12 cellular contexts compared by ENCODE assay signal in the genomic region with DNA sequence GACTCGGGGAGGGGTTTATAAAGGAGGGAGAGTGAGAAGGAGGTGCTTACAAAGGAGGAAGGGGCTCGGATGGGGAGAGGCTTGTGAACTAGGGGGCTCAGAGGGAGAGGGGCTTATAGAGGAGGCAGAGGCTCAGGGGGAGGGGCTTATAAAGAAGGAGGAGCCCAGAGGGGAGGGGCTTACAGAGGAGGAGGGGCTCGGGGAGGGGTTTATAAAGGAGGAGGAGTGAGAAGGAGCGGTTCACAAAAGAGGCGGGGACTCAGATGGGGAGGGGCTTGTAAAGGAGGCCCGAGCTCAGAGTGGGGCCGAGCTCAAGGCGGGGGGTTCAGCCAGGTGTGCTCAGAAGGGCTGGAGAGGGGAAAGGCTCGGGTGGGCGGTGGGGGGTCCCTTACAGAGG. TPM values are rescaled to one million over a fixed set of nuclear protein-coding genes. Genes with fewer than 3 reads are reported as not detected.
DNase-seq lines count a peak whose midpoint lies in the region; TF ChIP-seq lines count a peak whose summit lies in the region.
"Had no signal": no experiment of that assay in that cellular context is flagged by ENCODE, and none has a peak within 500 bp of the region (broad histone marks: within the 10 kb centered on the region; RNA-seq: fewer than 3 reads in every experiment).

No MANE protein-coding gene starts in this region.

- H3K4me1 Mint-ChIP-seq in activated T-cell treated with anti-CD3 and anti-CD28 coated beads, Interleukin-2, amount 50 U/mL, for 24 hours (ENCODE audit: low read depth), result peaks cover 10% of the 10 kb centered on the region

- no peak overlapping the region for H3K4ac ChIP-seq in mesendoderm (ENCODE audit: low read depth, low read length)

- peaks cover 5% of the 10 kb centered on the region; the same call in 1 of the 2 replicates for H3K27me3 ChIP-seq in HUES64 (ENCODE audit: insufficient read depth, low read length)
- no peaks in the 10 kb centered on the region for H3K27me3 ChIP-seq in mesendoderm (ENCODE audit: insufficient read depth, low read length, poor library complexity)
- H3K27me3 ChIP-seq in uterus, result peaks cover 5 to 11% of the 10 kb centered on the region in 2 donors

- no peaks in the 10 kb centered on the region for H3K4me1 ChIP-seq in HUES64 (ENCODE audit: insufficient read depth, low read length)
- peaks cover 2% of the 10 kb centered on the region for H3K4me1 ChIP-seq in mesendoderm (ENCODE audit: control insufficient read depth, low read depth, low read length)
- H3K4me1 ChIP-seq in uterus, result no peaks in the 10 kb centered on the region

- no peaks in the 10 kb centered on the region for H3K9me3 Mint-ChIP-seq in activated T-cell treated with anti-CD3 and anti-CD28 coated beads, Interleukin-2, amount 50 U/mL, for 24 hours

- TF ChIP-seq CTCF in uterus (IDR thresholded peaks at IDR 0.05), result no peak

- no peak overlapping the region for H4K5ac ChIP-seq in mesendoderm (ENCODE audit: low read length)

- H3K27ac ChIP-seq in HUES64 (ENCODE audit: low read depth, low read length) (no peak overlapping the region), mesendoderm (ENCODE audit: low read depth, low read length) (no peak overlapping the region), uterus (no peak overlapping the region)
- H3K27ac ChIP-seq: 22Rv1, esophagus squamous epithelium had no signal

- H3K27me3 Mint-ChIP-seq in activated T-cell treated with anti-CD3 and anti-CD28 coated beads, Interleukin-2, amount 50 U/mL, for 24 hours, result no peaks in the 10 kb centered on the region

- H3K4me3 ChIP-seq in HUES64 (ENCODE audit: low read length) (peak overlapping the region; percentile 32; the same call in 1 of the 2 replicates), mesendoderm (ENCODE audit: low read length) (no peak overlapping the region), uterus (no peak overlapping the region)
- H3K4me3 ChIP-seq: esophagus squamous epithelium had no signal

- H4K8ac ChIP-seq in mesendoderm (ENCODE audit: low read depth, low read length), result no peak overlapping the region

- no peaks in the 10 kb centered on the region for H3K79me2 ChIP-seq in mesendoderm (ENCODE audit: control insufficient read depth, insufficient read depth, low read length)

- intact Hi-C loops in uterus (cut with DNase I; ENCODE audit: low total_unique reads), result no loop called here

- H3K36me3 ChIP-seq in HUES64 (ENCODE audit: insufficient read depth, low read length) (no peaks in the 10 kb centered on the region), mesendoderm (ENCODE audit: control insufficient read depth, insufficient read depth, low read length) (no peaks in the 10 kb centered on the region), uterus (no peaks in the 10 kb centered on the region)
- H3K36me3 ChIP-seq: esophagus squamous epithelium had no signal

- no peak overlapping the region for H3K23ac ChIP-seq in mesendoderm (ENCODE audit: low read length)

- H3K27ac Mint-ChIP-seq in activated T-cell treated with anti-CD3 and anti-CD28 coated beads, Interleukin-2, amount 50 U/mL, for 24 hours, result no peak overlapping the region

- H3K4me2 ChIP-seq in mesendoderm (ENCODE audit: low read length), result no peak overlapping the region

- no peak overlapping the region for H3K4me3 Mint-ChIP-seq in activated T-cell treated with anti-CD3 and anti-CD28 coated beads, Interleukin-2, amount 50 U/mL, for 24 hours

- H3K79me1 ChIP-seq in mesendoderm (ENCODE audit: low read length), result no peaks in the 10 kb centered on the region

- no peaks in the 10 kb centered on the region for H3K36me3 Mint-ChIP-seq in activated T-cell treated with anti-CD3 and anti-CD28 coated beads, Interleukin-2, amount 50 U/mL, for 24 hours (ENCODE audit: low read depth)

- no peak overlapping the region for H3K18ac ChIP-seq in mesendoderm (ENCODE audit: low read length)

- peak overlapping the region; percentile 3 for H3K56ac ChIP-seq in mesendoderm (ENCODE audit: low read length)

- H3K9ac ChIP-seq in HUES64 (ENCODE audit: low read depth, low read length) (no peak overlapping the region), mesendoderm (ENCODE audit: low read length) (no peak overlapping the region)

- H2BK15ac ChIP-seq in mesendoderm (replicated peaks; ENCODE audit: low read depth), result no peak overlapping the region

- H3K9me3 ChIP-seq in HUES64 (ENCODE audit: insufficient read depth, low read depth, low read length), result no peaks in the 10 kb centered on the region
- no peaks in the 10 kb centered on the region for H3K9me3 ChIP-seq in uterus
- H3K9me3 ChIP-seq: esophagus squamous epithelium had no signal

- TF ChIP-seq POLR2A in uterus (IDR thresholded peaks at IDR 0.05), result no peak

- no peak overlapping the region for H2AK5ac ChIP-seq in mesendoderm (ENCODE audit: low read length)

- H2BK5ac ChIP-seq in mesendoderm (ENCODE audit: low read length), result no peak overlapping the region

- no peak overlapping the region for H2BK120ac ChIP-seq in mesendoderm (ENCODE audit: low read depth, low read length)

- DNase-seq in DMS 273 (lab: John Stamatoyannopoulos, UW; ENCODE audit: unreplicated experiment) (peak; percentile 57), DMS 273 treated with DMSO at 0.1 percent for 48 hours (lab: John Stamatoyannopoulos, UW) (no peak), mesendoderm (peak; percentile 66), uterus (no peak), DMS79 treated with DMSO at 0.1 percent for 48 hours (lab: John Stamatoyannopoulos, UW) (no peak), pons (ENCODE audit: low spot score) (no peak)
- DNase-seq in activated T-cell treated with anti-CD3 and anti-CD28 coated beads, Interleukin-2, amount 50 U/mL, for 24 hours, result peak; percentile 35
- DNase-seq: esophagus squamous epithelium, midbrain had no signal

- 75% methylated on average over 10 of the region's 10 CpGs for WGBS in HUES64
- no CpG with 5 or more reads among the region's 10 CpGs for WGBS in mesendoderm (ENCODE audit: extremely low coverage, insufficient coverage, low lambda C conversion rate)

RNA-seq across cellular contexts. Expression of gene SMIM24, which starts 0.5 kb away (rescaled TPM):
- 1.1 TPM for polyA plus RNA-seq in HUES64 (2013, experiment 1 of 2)
- 4.8 TPM for polyA plus RNA-seq in HUES64 (2013, experiment 2 of 2)
- 6.4 TPM for polyA plus RNA-seq in mesendoderm (2013, experiment 1 of 2)
- 5.3 TPM for polyA plus RNA-seq in mesendoderm (2013, experiment 2 of 2)
- total RNA-seq in uterus, result under 1 TPM in 1 of 4 donors, not detected in 3; 0.97 TPM
- total RNA-seq: esophagus squamous epithelium had no signal

RNA-seq across cellular contexts. Expression of gene SMIM44, which starts 3.4 kb away (rescaled TPM):
- polyA plus RNA-seq in HUES64 (2013, experiment 1 of 2), result not detected
- polyA plus RNA-seq in HUES64 (2013, experiment 2 of 2), result not detected
- polyA plus RNA-seq in mesendoderm (2013, experiment 1 of 2), result not detected
- polyA plus RNA-seq in mesendoderm (2013, experiment 2 of 2), result not detected
- not detected for total RNA-seq in uterus
- total RNA-seq: esophagus squamous epithelium had no signal
- polyA plus RNA-seq: adipose tissue had no signal

RNA-seq across cellular contexts. Expression of gene DOHH, which starts 20.7 kb away (rescaled TPM):
- 14.1 TPM for polyA plus RNA-seq in HUES64 (2013, experiment 1 of 2)
- 11.2 TPM for polyA plus RNA-seq in HUES64 (2013, experiment 2 of 2)
- polyA plus RNA-seq in mesendoderm (2013, experiment 1 of 2), result 9.3 TPM
- 9.4 TPM for polyA plus RNA-seq in mesendoderm (2013, experiment 2 of 2)
- 10 to 100 TPM in 1 of 4 donors, 1 to 10 TPM in 3; 1.2 to 10.4 (median 4.7) TPM for total RNA-seq in uterus

RNA-seq across cellular contexts. Expression of gene FZR1, which starts 26.3 kb away (rescaled TPM):
- 20.4 TPM for polyA plus RNA-seq in HUES64 (2013, experiment 1 of 2)
- polyA plus RNA-seq in HUES64 (2013, experiment 2 of 2), result 20.1 TPM
- polyA plus RNA-seq in mesendoderm (2013, experiment 1 of 2), result 20.3 TPM
- 21.8 TPM for polyA plus RNA-seq in mesendoderm (2013, experiment 2 of 2)
- 10 to 100 TPM in 3 of 4 donors, 1 to 10 TPM in 1; 3.8 to 70.8 (median 33.0) TPM for total RNA-seq in uterus

RNA-seq across cellular contexts. Expression of gene TEKTIP1, which starts 59.2 kb away (rescaled TPM):
- polyA plus RNA-seq in HUES64 (2013, experiment 1 of 2), result 0.45 TPM
- not detected for polyA plus RNA-seq in HUES64 (2013, experiment 2 of 2)
- polyA plus RNA-seq in mesendoderm (2013, experiment 1 of 2), result 0.11 TPM
- 0.38 TPM for polyA plus RNA-seq in mesendoderm (2013, experiment 2 of 2)
- 1 to 10 TPM in 1 of 4 donors, not detected in 3; 5.5 TPM for total RNA-seq in uterus

Comparison
In these comparisons a context has a peak if more than half of its experiments do, and no peak if none do; other contexts are left out.
1. DNase-seq: peak in DMS 273 (single experiment), activated T-cell treated with anti-CD3 and anti-CD28 coated beads, Interleukin-2, amount 50 U/mL, for 24 hours (single experiment) and mesendoderm (single experiment); none in DMS 273 treated with DMSO at 0.1 percent for 48 hours (single experiment), uterus (0 of 2), DMS79 treated with DMSO at 0.1 percent for 48 hours (single experiment) and pons (single experiment).